Comparison of ENCODE assay signal across 8 cellular contexts in genomic region chrX:49054073-49054762, GRCh38. TPM values are rescaled to one million over a fixed set of nuclear protein-coding genes. Genes with fewer than 3 reads are reported as not detected.
DNase-seq lines count a peak whose midpoint lies in the region; ATAC-seq and TF ChIP-seq lines count a peak whose summit lies in the region.

No MANE protein-coding gene starts in this region.

- peaks cover 20 to 24% of the 10 kb centered on the region in 2 donors for H3K4me1 Mint-ChIP-seq in natural killer cell treated with Interleukin-12 subunit alpha and Interleukin-12 subunit beta and Interleukin-15 and Interleukin-18, amount 100 ng/mL, for 72 hours (ENCODE audit: low read depth in 2 of 2)

- H3K4me3 Mint-ChIP-seq in natural killer cell treated with Interleukin-12 subunit alpha and Interleukin-12 subunit beta and Interleukin-15 and Interleukin-18, amount 100 ng/mL, for 72 hours = peak overlapping the region; percentile 99

- no peak for TF ChIP-seq CTCF in AG09309 (IDR thresholded peaks at IDR 0.05; ENCODE audit: control insufficient read depth, insufficient read depth, low read depth, low read length, missing control alignments)
- TF ChIP-seq CTCF in LNCaP clone FGC (IDR thresholded peaks at IDR 0.05; ENCODE audit: control insufficient read depth, extremely low read depth, insufficient read depth) = no peak
- TF ChIP-seq CTCF in dorsolateral prefrontal cortex (IDR thresholded peaks at IDR 0.05 in 54 of 56, conservative IDR thresholded peaks at IDR 0.05 in 2 of 56; ENCODE audit: low read depth in 1 of 56, partially characterized antibody in 56 of 56) = no peak

- peak overlapping the region in 41 of 59 donors; percentile 29 to 87 (median 71) for H3K27ac ChIP-seq in dorsolateral prefrontal cortex

- peak overlapping the region; percentile 37 to 96 for H3K27ac Mint-ChIP-seq in natural killer cell treated with Interleukin-12 subunit alpha and Interleukin-12 subunit beta and Interleukin-15 and Interleukin-18, amount 100 ng/mL, for 72 hours

- peaks cover 0 to 11% of the 10 kb centered on the region in 2 donors for H3K27me3 Mint-ChIP-seq in natural killer cell treated with Interleukin-12 subunit alpha and Interleukin-12 subunit beta and Interleukin-15 and Interleukin-18, amount 100 ng/mL, for 72 hours

- no peak for DNase-seq in AG09309 (ENCODE audit: low read depth)
- DNase-seq in LNCaP clone FGC (ENCODE audit: low read depth) = no peak
- DNase-seq in dorsolateral prefrontal cortex = no peak
- no peak for DNase-seq in natural killer cell treated with Interleukin-12 subunit alpha and Interleukin-12 subunit beta and Interleukin-15 and Interleukin-18, amount 100 ng/mL, for 72 hours (ENCODE audit: low spot score)
- DNase-seq in stimulated activated naive CD4-positive, alpha-beta T cell treated with Interleukin-2 at 50 U/mL for 16 hours (lab: John Stamatoyannopoulos, UW) = no peak
- DNase-seq in activated gamma-delta T cell treated with Interleukin-2 at 50 U/mL for 16 hours = no peak
- DNase-seq in MV-4-11 (lab: John Stamatoyannopoulos, UW) = no peak

- H3K4me3 ChIP-seq in AG09309 (ENCODE audit: control insufficient read depth, low read depth, low read length) = peak overlapping the region; percentile 43
- H3K4me3 ChIP-seq in LNCaP clone FGC (ENCODE audit: low read depth, low read length) = peak overlapping the region; percentile 48
- peak overlapping the region in 58 of 59 donors; percentile 34 to 71 (median 58) for H3K4me3 ChIP-seq in dorsolateral prefrontal cortex

- H3K36me3 Mint-ChIP-seq in natural killer cell treated with Interleukin-12 subunit alpha and Interleukin-12 subunit beta and Interleukin-15 and Interleukin-18, amount 100 ng/mL, for 72 hours = no peaks in the 10 kb centered on the region

- no peaks in the 10 kb centered on the region for H3K9me3 Mint-ChIP-seq in natural killer cell treated with Interleukin-12 subunit alpha and Interleukin-12 subunit beta and Interleukin-15 and Interleukin-18, amount 100 ng/mL, for 72 hours

- ATAC-seq in natural killer cell treated with Interleukin-12 subunit alpha and Interleukin-12 subunit beta and Interleukin-15 and Interleukin-18, amount 100 ng/mL, for 72 hours = no peak
- no peak for ATAC-seq in HG03565 (IDR thresholded peaks at IDR 0.05; ENCODE audit: unreplicated experiment)

- intact Hi-C loops in dorsolateral prefrontal cortex (cut with DNase I) = no loop called here

- peaks cover 0 to 35% (median 3%) of the 10 kb centered on the region in 45 donors for H3K27me3 ChIP-seq in dorsolateral prefrontal cortex

RNA-seq across cellular contexts. Expression of gene CCDC120, which starts 4.6 kb away (rescaled TPM):
- total RNA-seq in dorsolateral prefrontal cortex = 10 to 100 TPM in 36 of 120 experiments, 1 to 10 TPM in 84; 3.7 to 15.5 (median 8.7) TPM
- 1 to 10 TPM; 5.3 to 9.0 TPM for total RNA-seq in natural killer cell treated with Interleukin-12 subunit alpha and Interleukin-12 subunit beta and Interleukin-15 and Interleukin-18, amount 100 ng/mL, for 72 hours

RNA-seq across cellular contexts. Expression of gene TFE3, which starts 11.1 kb away (rescaled TPM):
- total RNA-seq in dorsolateral prefrontal cortex = 10 to 100 TPM; 45.0 to 84.2 (median 59.0) TPM
- total RNA-seq in natural killer cell treated with Interleukin-12 subunit alpha and Interleukin-12 subunit beta and Interleukin-15 and Interleukin-18, amount 100 ng/mL, for 72 hours = 10 to 100 TPM; 38.6 to 45.6 TPM

RNA-seq across cellular contexts. Expression of gene PRAF2, which starts 19.6 kb away (rescaled TPM):
- 10 to 100 TPM; 34.5 to 81.5 (median 48.2) TPM for total RNA-seq in dorsolateral prefrontal cortex
- 10 to 100 TPM; 16.4 to 19.5 TPM for total RNA-seq in natural killer cell treated with Interleukin-12 subunit alpha and Interleukin-12 subunit beta and Interleukin-15 and Interleukin-18, amount 100 ng/mL, for 72 hours

RNA-seq across cellular contexts. Expression of gene WDR45, which starts 25.5 kb away (rescaled TPM):
- total RNA-seq in dorsolateral prefrontal cortex = 100 to 1,000 TPM in 6 of 120 experiments, 10 to 100 TPM in 114; 52.9 to 142 (median 77.9) TPM
- total RNA-seq in natural killer cell treated with Interleukin-12 subunit alpha and Interleukin-12 subunit beta and Interleukin-15 and Interleukin-18, amount 100 ng/mL, for 72 hours = 10 to 100 TPM; 48.1 to 62.3 TPM

RNA-seq across cellular contexts. Expression of gene GRIPAP1, which starts 52.2 kb away (rescaled TPM):
- 100 to 1,000 TPM in 117 of 120 experiments, 10 to 100 TPM in 3; 95.2 to 201 (median 126) TPM for total RNA-seq in dorsolateral prefrontal cortex
- total RNA-seq in natural killer cell treated with Interleukin-12 subunit alpha and Interleukin-12 subunit beta and Interleukin-15 and Interleukin-18, amount 100 ng/mL, for 72 hours = 100 to 1,000 TPM in 1 of 2 donors, 10 to 100 TPM in 1; 97.8 to 143 TPM
